16 cellular contexts compared by ENCODE assay signal in genomic region chr5:81834021-81834660, GRCh38.
A peak's percentile ranks its signal among the peaks of the same experiment; 100 is the strongest.
DNase-seq lines count a peak whose midpoint lies in the region; ATAC-seq and TF ChIP-seq lines count a peak whose summit lies in the region.
"Had no signal": no experiment of that assay in that cellular context is flagged by ENCODE, and none has a peak within 500 bp of the region (broad histone marks: within the 10 kb centered on the region; RNA-seq: fewer than 3 reads in every experiment).

No MANE protein-coding gene starts in this region.

- H3K27ac ChIP-seq in SJSA1 (no peak overlapping the region), neural progenitor cell (no peak overlapping the region), gastroesophageal sphincter (no peak overlapping the region)
- H3K27ac ChIP-seq: GM23248 had no signal

- H3K27me3 ChIP-seq in SJSA1 (replicated peaks): no peaks in the 10 kb centered on the region
- no peaks in the 10 kb centered on the region for H3K27me3 ChIP-seq in neural progenitor cell
- no peaks in the 10 kb centered on the region for H3K27me3 ChIP-seq in gastroesophageal sphincter

- no peaks in the 10 kb centered on the region for H3K9me3 Mint-ChIP-seq in activated T-helper 17 cell treated with anti-CD3 and anti-CD28 coated beads, Interleukin-2, amount 50 U/mL, for 72 hours
- H3K9me3 Mint-ChIP-seq in neural progenitor cell: no peaks in the 10 kb centered on the region
- H3K9me3 Mint-ChIP-seq: H9 had no signal

- DNase-seq in SJSA1 (ENCODE audit: low read depth in 1 of 2, low spot score in 2 of 2): peak; percentile 47 to 68
- DNase-seq in neural progenitor cell (ENCODE audit: low spot score): no peak
- DNase-seq in foreskin fibroblast: no peak
- DNase-seq: C1 segment of cervical spinal cord; Calu3; CD4-positive, alpha-beta memory T cell; COR-L47; DMS53; DMS79 treated with DMSO at 0.1 percent for 48 hours; GF-D8; GM23248; H9 had no signal

- H4K20me1 ChIP-seq in neural progenitor cell (ENCODE audit: low read depth): no peaks in the 10 kb centered on the region

- H3K36me3 ChIP-seq in SJSA1 (no peaks in the 10 kb centered on the region), neural progenitor cell (no peaks in the 10 kb centered on the region), gastroesophageal sphincter (no peaks in the 10 kb centered on the region)

- 95 to 100% methylated on average over 2 to 10 of the region's 11 CpGs for WGBS in gastroesophageal sphincter (ENCODE audit: low coverage in 1 of 2), 2 donors

- no peaks in the 10 kb centered on the region for H3K27me3 Mint-ChIP-seq in activated T-helper 17 cell treated with anti-CD3 and anti-CD28 coated beads, Interleukin-2, amount 50 U/mL, for 72 hours
- peaks cover 6% of the 10 kb centered on the region for H3K27me3 Mint-ChIP-seq in neural progenitor cell (ENCODE audit: insufficient read depth, low read depth)
- H3K27me3 Mint-ChIP-seq: CD4-positive, alpha-beta memory T cell had no signal

- no peaks in the 10 kb centered on the region for H3K79me2 ChIP-seq in neural progenitor cell (ENCODE audit: low read depth)

- no peak overlapping the region for H3K4me2 ChIP-seq in neural progenitor cell

- no peak for TF ChIP-seq POLR2A in gastroesophageal sphincter (IDR thresholded peaks at IDR 0.05)

- H3K4me3 ChIP-seq in SJSA1: no peak overlapping the region
- H3K4me3 ChIP-seq in neural progenitor cell: no peak overlapping the region
- H3K4me3 ChIP-seq in foreskin fibroblast (ENCODE audit: low read depth in 1 of 2, low read length in 2 of 2): no peak overlapping the region
- H3K4me3 ChIP-seq in gastroesophageal sphincter: no peak overlapping the region
- H3K4me3 ChIP-seq: GM23248 had no signal

- H3K4me3 Mint-ChIP-seq in activated T-helper 17 cell treated with anti-CD3 and anti-CD28 coated beads, Interleukin-2, amount 50 U/mL, for 72 hours: no peak overlapping the region
- H3K4me3 Mint-ChIP-seq in neural progenitor cell: no peak overlapping the region
- H3K4me3 Mint-ChIP-seq: CD4-positive, alpha-beta memory T cell; H9 had no signal

- ATAC-seq in activated T-helper 17 cell treated with anti-CD3 and anti-CD28 coated beads, Interleukin-2, amount 50 U/mL, for 72 hours (replicated peaks): no peak
- no peak for ATAC-seq in GM21786 (IDR thresholded peaks at IDR 0.05; ENCODE audit: unreplicated experiment)
- no peak for ATAC-seq in gastroesophageal sphincter
- ATAC-seq: HCT116 had no signal

- peaks cover 12% of the 10 kb centered on the region; the same call in 1 of the 2 replicates for H3K4me1 ChIP-seq in SJSA1 (replicated peaks)
- H3K4me1 ChIP-seq in neural progenitor cell: peaks cover 23% of the 10 kb centered on the region
- no peaks in the 10 kb centered on the region for H3K4me1 ChIP-seq in gastroesophageal sphincter

- H3K9ac ChIP-seq in neural progenitor cell: no peak overlapping the region
- H3K9ac ChIP-seq: GM23248 had no signal

- no peak for TF ChIP-seq CTCF in neural progenitor cell (IDR thresholded peaks at IDR 0.05)
- no peak for TF ChIP-seq CTCF in foreskin fibroblast (IDR thresholded peaks at IDR 0.05; ENCODE audit: low read depth, low read length)
- TF ChIP-seq CTCF in gastroesophageal sphincter (IDR thresholded peaks at IDR 0.05): no peak

- H3K4me1 Mint-ChIP-seq in activated T-helper 17 cell treated with anti-CD3 and anti-CD28 coated beads, Interleukin-2, amount 50 U/mL, for 72 hours: peaks cover 4% of the 10 kb centered on the region
- peaks cover 23% of the 10 kb centered on the region for H3K4me1 Mint-ChIP-seq in neural progenitor cell

- H3K27ac Mint-ChIP-seq in activated T-helper 17 cell treated with anti-CD3 and anti-CD28 coated beads, Interleukin-2, amount 50 U/mL, for 72 hours: peak overlapping the region; percentile 17
- H3K27ac Mint-ChIP-seq in neural progenitor cell: no peak overlapping the region
- H3K27ac Mint-ChIP-seq: CD4-positive, alpha-beta memory T cell; H9 had no signal

- H3F3A ChIP-seq in neural progenitor cell (ENCODE audit: low read depth): peaks cover 10% of the 10 kb centered on the region

- H3K36me3 Mint-ChIP-seq in activated T-helper 17 cell treated with anti-CD3 and anti-CD28 coated beads, Interleukin-2, amount 50 U/mL, for 72 hours (ENCODE audit: low read depth): no peaks in the 10 kb centered on the region
- no peaks in the 10 kb centered on the region for H3K36me3 Mint-ChIP-seq in neural progenitor cell
- H3K36me3 Mint-ChIP-seq: CD4-positive, alpha-beta memory T cell had no signal

- H2AFZ ChIP-seq in neural progenitor cell (replicated peaks): peak overlapping the region; percentile 58
- H2AFZ ChIP-seq: GM23248 had no signal

- no peaks in the 10 kb centered on the region for H3K9me3 ChIP-seq in SJSA1 (replicated peaks)
- no peaks in the 10 kb centered on the region for H3K9me3 ChIP-seq in neural progenitor cell (ENCODE audit: low read depth)
- no peaks in the 10 kb centered on the region for H3K9me3 ChIP-seq in gastroesophageal sphincter

- TF ChIP-seq EP300 in gastroesophageal sphincter (IDR thresholded peaks at IDR 0.05): no peak

Comparison
In these comparisons a context has a peak if more than half of its experiments do, and no peak if none do; other contexts are left out.
1. DNase-seq: peak in SJSA1 (2 of 2); none in neural progenitor cell (single experiment) and foreskin fibroblast (0 of 2).